ENCODE assay signal across 9 cellular contexts in genomic region chr12:119179335-119180021, GRCh38. TPM values are rescaled to one million over a fixed set of nuclear protein-coding genes. Genes with fewer than 3 reads are reported as not detected.
DNase-seq lines count a peak whose midpoint lies in the region; FAIRE-seq and TF ChIP-seq lines count a peak whose summit lies in the region.
"Had no signal": no experiment of that assay in that cellular context is flagged by ENCODE, and none has a peak within 500 bp of the region (broad histone marks: within the 10 kb centered on the region; RNA-seq: fewer than 3 reads in every experiment).

No MANE protein-coding gene starts in this region.

- no peaks in the 10 kb centered on the region for H4K20me1 ChIP-seq in fibroblast of lung (ENCODE audit: control insufficient read depth, extremely low read depth, insufficient read depth, low read length)
- no peaks in the 10 kb centered on the region for H4K20me1 ChIP-seq in neural progenitor cell (ENCODE audit: low read depth)

- no peak overlapping the region for H2AFZ ChIP-seq in fibroblast of lung (ENCODE audit: low read length)
- no peak overlapping the region for H2AFZ ChIP-seq in neural progenitor cell (replicated peaks)

- peak overlapping the region; percentile 58 for H3K4me3 Mint-ChIP-seq in neural progenitor cell

- no peaks in the 10 kb centered on the region for H3K27me3 ChIP-seq in fibroblast of lung (ENCODE audit: control insufficient read depth, insufficient read depth, low read length)
- H3K27me3 ChIP-seq in neural progenitor cell, result peaks cover 20% of the 10 kb centered on the region

- H3K36me3 ChIP-seq in fibroblast of lung (ENCODE audit: control insufficient read depth, insufficient read depth, low read length), result no peaks in the 10 kb centered on the region
- no peaks in the 10 kb centered on the region for H3K36me3 ChIP-seq in neural progenitor cell

- H3K9me3 ChIP-seq in fibroblast of lung (ENCODE audit: control insufficient read depth, insufficient read depth, low read depth, low read length) (no peaks in the 10 kb centered on the region), neural progenitor cell (ENCODE audit: low read depth) (no peaks in the 10 kb centered on the region)

- TF ChIP-seq CTCF in AG09309 (IDR thresholded peaks at IDR 0.05; ENCODE audit: control insufficient read depth, insufficient read depth, low read depth, low read length, missing control alignments) (no peak), fibroblast of lung (conservative IDR thresholded peaks at IDR 0.05 in 1 of 2, IDR thresholded peaks at IDR 0.05 in 1 of 2; ENCODE audit: low read depth in 1 of 2, low read length in 2 of 2) (no peak), neural progenitor cell (IDR thresholded peaks at IDR 0.05) (no peak), GM13977 (IDR thresholded peaks at IDR 0.05; ENCODE audit: extremely low read depth, insufficient read depth, missing control alignments) (no peak)

- H3F3A ChIP-seq in neural progenitor cell (ENCODE audit: low read depth), result no peaks in the 10 kb centered on the region

- in situ Hi-C loops in GM13977 (cut with MboI; ENCODE audit: low pct_unique_long_range_greater_than_20kb, low sequenced_read_pairs, unreplicated experiment), result no loop called here

- H3K4me1 ChIP-seq in fibroblast of lung (ENCODE audit: control insufficient read depth, extremely low read depth, insufficient read depth, low read length), result peaks cover 17% of the 10 kb centered on the region
- peaks cover 6% of the 10 kb centered on the region for H3K4me1 ChIP-seq in neural progenitor cell

- peak overlapping the region; percentile 84 for H3K27ac ChIP-seq in fibroblast of lung (ENCODE audit: insufficient read depth, low read length)
- H3K27ac ChIP-seq in neural progenitor cell, result no peak overlapping the region

- H3K9ac ChIP-seq in fibroblast of lung (ENCODE audit: insufficient read depth, low read length), result peak overlapping the region; percentile 50
- no peak overlapping the region for H3K9ac ChIP-seq in neural progenitor cell

- H3K4me2 ChIP-seq in fibroblast of lung (ENCODE audit: extremely low read depth, insufficient read depth, low read length), result peak overlapping the region; percentile 84
- no peak overlapping the region for H3K4me2 ChIP-seq in neural progenitor cell

- DNase-seq in AG09309 (ENCODE audit: low read depth) (no peak), RCC 7860 (ENCODE audit: low spot score) (peak; percentile 92), fibroblast of lung (ENCODE audit: low read depth in 2 of 2) (peak; percentile 49 to 79), neural progenitor cell (ENCODE audit: low spot score) (peak; percentile 47), inferior parietal cortex (ENCODE audit: extremely low spot score) (no peak), GM13977 (ENCODE audit: low spot score) (no peak), foreskin melanocyte (no peak), NCI-H2029 (lab: John Stamatoyannopoulos, UW) (no peak)
- DNase-seq: GDM1 had no signal

- H3K27me3 Mint-ChIP-seq in neural progenitor cell (ENCODE audit: insufficient read depth, low read depth), result peaks cover 13% of the 10 kb centered on the region

- no peaks in the 10 kb centered on the region for H3K9me3 Mint-ChIP-seq in neural progenitor cell

- H3K36me3 Mint-ChIP-seq in neural progenitor cell, result no peaks in the 10 kb centered on the region

- FAIRE-seq in RCC 7860 (lab: Jason Lieb, UNC), result peak; percentile 90

- no peak overlapping the region for H3K27ac Mint-ChIP-seq in neural progenitor cell

- H3K79me2 ChIP-seq in fibroblast of lung (ENCODE audit: control insufficient read depth, insufficient read depth, low read length) (peaks cover 9% of the 10 kb centered on the region), neural progenitor cell (ENCODE audit: low read depth) (no peaks in the 10 kb centered on the region)

- H3K4me3 ChIP-seq in AG09309 (ENCODE audit: control insufficient read depth, low read depth, low read length) (peak overlapping the region; percentile 16), fibroblast of lung (replicated peaks in 1 of 4; ENCODE audit: control extremely low read depth in 1 of 4, insufficient read depth in 1 of 4, low read depth in 3 of 4, low read length in 4 of 4) (peak overlapping the region; percentile 28 to 82 (median 56)), neural progenitor cell (no peak overlapping the region)

- peaks cover 31% of the 10 kb centered on the region for H3K4me1 Mint-ChIP-seq in neural progenitor cell

RNA-seq across cellular contexts. Expression of gene HSPB8, which starts 0.7 kb away (rescaled TPM):
- total RNA-seq in fibroblast of lung (21.3 and 23.8 TPM in 2 replicates), neural progenitor cell (ENCODE audit: low replicate concordance) (not detected in 2 replicates)
- 23.5 and 42.4 TPM in 2 replicates for polyA plus RNA-seq in fibroblast of lung
- 14.5 and 24.2 TPM in 2 replicates for polyA plus RNA-seq in fibroblast of lung (2012)
- polyA minus RNA-seq in fibroblast of lung (ENCODE audit: low replicate concordance), result 21.7 and 24.2 TPM in 2 replicates

Comparison
In these comparisons a context has a peak if more than half of its experiments do, and no peak if none do; other contexts are left out.
1. DNase-seq: peak in RCC 7860 (single experiment), fibroblast of lung (2 of 2) and neural progenitor cell (single experiment); none in AG09309 (single experiment), inferior parietal cortex (single experiment), GM13977 (single experiment), foreskin melanocyte (single experiment) and NCI-H2029 (single experiment).
2. RNA of gene HSPB8, which starts 0.7 kb away (total RNA-seq): 21.3 to 23.8 TPM in fibroblast of lung; not detected in neural progenitor cell; every median in the first group is over 10 times any median in the second.